8 cellular contexts compared by ENCODE assay signal in genomic region chr2:25339791-25340339, GRCh38.
A peak's percentile ranks its signal among the peaks of the same experiment; 100 is the strongest.
DNase-seq lines count a peak whose midpoint lies in the region; ATAC-seq, FAIRE-seq and TF ChIP-seq lines count a peak whose summit lies in the region.

No MANE protein-coding gene starts in this region.

- no peak for ATAC-seq in GM18861 (IDR thresholded peaks at IDR 0.05; ENCODE audit: unreplicated experiment)
- ATAC-seq in HG02678 (IDR thresholded peaks at IDR 0.05; ENCODE audit: unreplicated experiment): no peak

- H3K9me3 ChIP-seq in duodenal mucosa (ENCODE audit: control insufficient read depth in 1 of 2, low read length in 2 of 2) (no peaks in the 10 kb centered on the region), muscle layer of duodenum (ENCODE audit: control insufficient read depth in 1 of 2, low read length in 2 of 2) (no peaks in the 10 kb centered on the region)

- no peak for FAIRE-seq in D721Med (lab: Jason Lieb, UNC)

- TF ChIP-seq CTCF in GM06990 (IDR thresholded peaks at IDR 0.05; ENCODE audit: insufficient read depth, low read length, poor library complexity, severe bottlenecking) (no peak), D721Med (IDR thresholded peaks at IDR 0.05; ENCODE audit: insufficient read depth, missing control alignments) (no peak)

- peaks cover 12 to 13% of the 10 kb centered on the region in 2 donors for H3K4me1 ChIP-seq in duodenal mucosa (ENCODE audit: control insufficient read depth in 1 of 2, insufficient read depth in 2 of 2, low read length in 2 of 2)
- peaks cover 13 to 59% of the 10 kb centered on the region in 2 donors for H3K4me1 ChIP-seq in muscle layer of duodenum (ENCODE audit: control insufficient read depth in 1 of 2, insufficient read depth in 2 of 2, low read length in 2 of 2)

- no peak overlapping the region for H3K27ac ChIP-seq in duodenal mucosa (ENCODE audit: low read depth, low read length)
- H3K27ac ChIP-seq in muscle layer of duodenum (ENCODE audit: low read length): no peak overlapping the region

- H3K4me3 ChIP-seq in GM06990 (replicated peaks; ENCODE audit: low read depth, low read length) (peak overlapping the region; percentile 68), duodenal mucosa (ENCODE audit: low read depth in 1 of 2, low read length in 2 of 2) (peak overlapping the region; percentile 60 to 64), muscle layer of duodenum (ENCODE audit: low read depth in 1 of 2, low read length in 2 of 2) (peak overlapping the region; percentile 11 to 71)

- peak overlapping the region in 1 of 2 donors; percentile 1 for H3K9ac ChIP-seq in duodenal mucosa (ENCODE audit: low read depth in 1 of 2, low read length in 2 of 2)

- H3K36me3 ChIP-seq in GM06990 (ENCODE audit: control insufficient read depth, insufficient read depth, low read length) (no peaks in the 10 kb centered on the region; the same call in 1 of the 2 replicates), duodenal mucosa (ENCODE audit: control insufficient read depth in 1 of 2, insufficient read depth in 2 of 2, low read length in 2 of 2) (no peaks in the 10 kb centered on the region), muscle layer of duodenum (ENCODE audit: control insufficient read depth in 1 of 2, insufficient read depth in 2 of 2, low read length in 2 of 2) (no peaks in the 10 kb centered on the region)

- H3K27me3 ChIP-seq in GM06990 (replicated peaks; ENCODE audit: control insufficient read depth, insufficient read depth, low read length) (no peaks in the 10 kb centered on the region), duodenal mucosa (ENCODE audit: control insufficient read depth in 1 of 2, insufficient read depth in 2 of 2, low read length in 2 of 2) (no peaks in the 10 kb centered on the region), muscle layer of duodenum (ENCODE audit: low read depth, low read length) (no peaks in the 10 kb centered on the region)

- no peak for DNase-seq in GM06990 (ENCODE audit: extremely low read depth, insufficient read length)
- peak; percentile 69 for DNase-seq in NCI-H345 treated with DMSO at 0.1 percent for 48 hours (lab: John Stamatoyannopoulos, UW; ENCODE audit: unreplicated experiment)
- no peak for DNase-seq in D721Med (ENCODE audit: insufficient read length, low spot score)
- no peak for DNase-seq in GDM1 (lab: John Stamatoyannopoulos, UW)
